Comparison of ENCODE assay signal across 7 cellular contexts in genomic region chr11:1876361-1877063, GRCh38. TPM values are rescaled to one million over a fixed set of nuclear protein-coding genes. Genes with fewer than 3 reads are reported as not detected.
DNase-seq lines count a peak whose midpoint lies in the region; ATAC-seq and TF ChIP-seq lines count a peak whose summit lies in the region.
"Had no signal": no experiment of that assay in that cellular context is flagged by ENCODE, and none has a peak within 500 bp of the region (broad histone marks: within the 10 kb centered on the region; RNA-seq: fewer than 3 reads in every experiment).

No MANE protein-coding gene starts in this region.

- no peaks in the 10 kb centered on the region for H3K9me3 ChIP-seq in testis

- no peaks in the 10 kb centered on the region for H3K36me3 ChIP-seq in testis (ENCODE audit: low read depth, missing control alignments)

- TF ChIP-seq CTCF in AG04449 (IDR thresholded peaks at IDR 0.05; ENCODE audit: insufficient read depth, low read length, missing control alignments) (peak; percentile 65), LNCaP clone FGC (IDR thresholded peaks at IDR 0.05; ENCODE audit: control insufficient read depth, extremely low read depth, insufficient read depth) (peak; percentile 57), fibroblast of pulmonary artery (IDR thresholded peaks at IDR 0.05; ENCODE audit: low read length, missing control alignments) (peak; percentile 77), testis (IDR thresholded peaks at IDR 0.05) (peak in 2 of 3 experiments; percentile 38 to 56)

- no peaks in the 10 kb centered on the region for H3K27me3 ChIP-seq in testis

- H3K4me3 ChIP-seq in AG04449 (ENCODE audit: low read depth, low read length) (no peak overlapping the region), LNCaP clone FGC (ENCODE audit: low read depth, low read length) (no peak overlapping the region), fibroblast of pulmonary artery (replicated peaks; ENCODE audit: low read depth, low read length) (peak overlapping the region; percentile 10), testis (no peak overlapping the region)

- 30 to 47% methylated on average over 16 to 26 of the region's 26 CpGs for WGBS in testis, 2 donors

- ATAC-seq in GM18861 (IDR thresholded peaks at IDR 0.05; ENCODE audit: unreplicated experiment): no peak

- DNase-seq in AG04449 (ENCODE audit: low read depth, low spot score) (no peak), LNCaP clone FGC (ENCODE audit: low read depth) (no peak), fibroblast of pulmonary artery (ENCODE audit: low read depth) (peak; percentile 73), testis (peak; percentile 71)
- DNase-seq in activated CD4-positive, alpha-beta T cell treated with anti-CD3 and anti-CD28 coated beads, Interleukin-2, amount 50 U/mL, for 48 hours: no peak

- no peak for TF ChIP-seq POLR2A in testis (IDR thresholded peaks at IDR 0.05)

- POLR2A ChIA-PET in AG04449 (lab: Yijun Ruan, JAX): no interaction called here

- CTCF ChIA-PET in AG04449 (lab: Yijun Ruan, JAX): interaction anchor here (0.9 to 4.0 kb wide), 15 partner anchors 13 to 274 kb away, joined by 3 to 29 read pairs (median 3); partner anchors contain the start of genes H19, PRR33 and SYT8

- peaks cover 20% of the 10 kb centered on the region for H3K4me1 ChIP-seq in testis

- peak overlapping the region in 1 of 2 donors; percentile 74 for H3K27ac ChIP-seq in testis

- intact Hi-C loops in testis (cut with DNase I; ENCODE audit: low total_unique reads): no loop called here

RNA-seq across cellular contexts. Expression of gene PRR33, which starts 15.2 kb away (rescaled TPM):
- under 1 TPM in 1 of 2 donors, not detected in 1; 0.06 TPM for total RNA-seq in testis
- polyA plus RNA-seq in testis (ENCODE audit: insufficient read depth, low read depth, low replicate concordance): not detected
- total RNA-seq: lower leg skin had no signal

RNA-seq across cellular contexts. Expression of gene LSP1, which starts 23.6 kb away (rescaled TPM):
- 10 to 100 TPM; 13.0 to 19.9 TPM for total RNA-seq in testis
- 50.1 TPM for polyA plus RNA-seq in testis (ENCODE audit: insufficient read depth, low read depth, low replicate concordance)

RNA-seq across cellular contexts. Expression of gene TNNI2, which starts 37.7 kb away (rescaled TPM):
- total RNA-seq in testis: not detected
- polyA plus RNA-seq in testis (ENCODE audit: insufficient read depth, low read depth, low replicate concordance): 8.6 TPM

RNA-seq across cellular contexts. Expression of gene SYT8, which starts 41.7 kb away (rescaled TPM):
- total RNA-seq in testis: 1 to 10 TPM; 1.7 to 2.7 TPM
- 0.98 TPM for polyA plus RNA-seq in testis (ENCODE audit: insufficient read depth, low read depth, low replicate concordance)

RNA-seq across cellular contexts. Expression of gene TNNT3, which starts 43.0 kb away (rescaled TPM):
- 10 to 100 TPM in 1 of 2 donors, 1 to 10 TPM in 1; 8.1 to 13.1 TPM for total RNA-seq in testis
- polyA plus RNA-seq in testis (ENCODE audit: insufficient read depth, low read depth, low replicate concordance): 16.1 TPM

Comparison
In these comparisons a context has a peak if more than half of its experiments do, and no peak if none do; other contexts are left out.
1. DNase-seq: peak in fibroblast of pulmonary artery (single experiment) and testis (single experiment); none in AG04449 (single experiment), LNCaP clone FGC (single experiment) and activated CD4-positive, alpha-beta T cell treated with anti-CD3 and anti-CD28 coated beads, Interleukin-2, amount 50 U/mL, for 48 hours (0 of 2).
2. Peak in every context shown above with its lines, with median percentiles within 50 percentile points of each other: CTCF ChIP-seq.